Comparison of ENCODE assay signal across 7 cellular contexts in the genomic region with DNA sequence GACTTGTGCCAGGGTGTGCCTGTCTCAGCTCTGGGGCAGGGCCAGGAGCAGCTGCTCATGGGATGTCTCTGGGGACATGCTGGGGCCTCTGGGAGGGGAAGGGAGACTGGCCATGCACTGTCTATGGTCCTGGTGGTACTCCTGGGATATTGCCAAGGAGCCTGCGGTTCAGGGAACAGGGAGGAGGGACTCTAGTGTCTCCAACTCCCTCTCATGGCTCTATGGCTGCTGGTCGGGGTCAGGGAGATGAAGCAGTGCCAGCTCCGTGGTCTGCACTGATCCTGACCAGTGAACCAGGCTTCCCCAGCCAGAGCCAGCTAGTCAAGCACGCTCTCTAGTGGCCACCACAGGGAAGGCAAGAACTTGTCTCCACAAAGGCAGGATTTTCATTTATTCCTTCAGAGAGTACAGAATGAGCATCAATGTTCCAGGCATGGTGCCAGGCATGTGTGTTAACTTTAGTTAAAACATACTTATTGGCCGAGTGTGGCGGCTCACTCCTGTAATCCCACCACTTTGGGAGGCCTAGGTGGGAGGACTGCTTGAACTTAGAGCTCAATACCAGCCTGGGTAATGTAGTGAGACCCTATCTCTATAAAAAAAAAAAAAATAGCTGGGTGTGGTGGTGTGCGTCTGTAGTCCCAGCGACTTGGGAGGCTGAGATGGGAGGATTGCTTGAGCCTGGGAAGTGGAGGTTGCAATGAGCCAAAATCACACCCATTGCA. TPM values are rescaled to one million over a fixed set of nuclear protein-coding genes. Genes with fewer than 3 reads are reported as not detected.
DNase-seq lines count a peak whose midpoint lies in the region; ATAC-seq, FAIRE-seq and TF ChIP-seq lines count a peak whose summit lies in the region.

No MANE protein-coding gene starts in this region.

- no peak overlapping the region for H3K4me3 Mint-ChIP-seq in T-cell

- DNase-seq in GM12892 (ENCODE audit: insufficient read length) (peak; percentile 68), NCI-H187 treated with DMSO at 0.1 percent for 48 hours (lab: John Stamatoyannopoulos, UW) (peak; percentile 28), T-cell (peak in 31 of 34 experiments; percentile 25 to 69 (median 58)), amygdala (lab: John Stamatoyannopoulos, UW) (peak in 51 of 56 donors; percentile 39 to 93 (median 78)), left cardiac atrium (peak; percentile 92), retina (peak; percentile 88)

- CTCF ChIA-PET in T-cell (lab: Charles Lee), result interaction anchor here (0.5 to 6.3 kb wide), 23 partner anchors 8 to 309 kb away, joined by 3 to 64 read pairs (median 5); a partner anchor contains a TSS

- no peaks in the 10 kb centered on the region for H3K9me3 Mint-ChIP-seq in T-cell

- no peak overlapping the region for H3K27ac Mint-ChIP-seq in T-cell

- ATAC-seq in T-cell (replicated peaks in 1 of 4), result peak; percentile 45 to 76 (median 67)
- ATAC-seq in left cardiac atrium, result peak; percentile 82
- ATAC-seq in HG02798 (IDR thresholded peaks at IDR 0.05; ENCODE audit: poor library complexity, unreplicated experiment), result no peak

- TF ChIP-seq POLR2A in GM12892 (IDR thresholded peaks at IDR 0.05; ENCODE audit: low read depth, low read length), result no peak

- POLR2A ChIA-PET in T-cell (lab: Charles Lee), result interaction anchor here (0.5 to 1.5 kb wide), 4 partner anchors 20 to 134 kb away, joined by 3 to 6 read pairs (median 4); a partner anchor contains a TSS

- no peaks in the 10 kb centered on the region for H3K4me1 Mint-ChIP-seq in T-cell

- intact Hi-C loops in left cardiac atrium (cut with DNase I), result loop anchor here (2.0 to 5.0 kb wide), 5 partner anchors 49 to 151 kb away; no protein-coding TSS in a partner anchor

- no peaks in the 10 kb centered on the region for H3K36me3 Mint-ChIP-seq in T-cell

- H3K27me3 Mint-ChIP-seq in T-cell, result peaks cover 0 to 4% of the 10 kb centered on the region in 2 donors

- peak; percentile 87 for FAIRE-seq in GM12892 (lab: Jason Lieb, UNC)

RNA-seq across cellular contexts. Expression of a gene that starts 2.5 kb away (rescaled TPM):
- polyA plus RNA-seq in GM12892 (2012; ENCODE audit: missing spikeins), result 1.1 TPM
- total RNA-seq in T-cell (under 1 TPM in 3 of 5 donors, not detected in 2; 0.07 to 0.23 (median 0.13) TPM), left cardiac atrium (1 to 10 TPM; 3.4 to 3.9 TPM)

RNA-seq across cellular contexts. Expression of a gene that starts 19.8 kb away (rescaled TPM):
- 1,700 TPM for polyA plus RNA-seq in GM12892 (2012; ENCODE audit: missing spikeins)
- total RNA-seq in T-cell, result 1,000 to 10,000 TPM in 2 of 5 donors, 100 to 1,000 TPM in 3; 575 to 1,574 (median 654) TPM
- 1,000 to 10,000 TPM; 2,726 to 3,432 TPM for total RNA-seq in left cardiac atrium

RNA-seq across cellular contexts. Expression of a gene that starts 30.3 kb away (rescaled TPM):
- not detected for polyA plus RNA-seq in GM12892 (2012; ENCODE audit: missing spikeins)
- total RNA-seq in T-cell (under 1 TPM in 2 of 5 donors, not detected in 3; 0.12 to 0.28 TPM), left cardiac atrium (10 to 100 TPM; 17.3 to 21.8 TPM)

RNA-seq across cellular contexts. Expression of a gene that starts 56.3 kb away (rescaled TPM):
- polyA plus RNA-seq in GM12892 (2012; ENCODE audit: missing spikeins), result 3.9 TPM
- total RNA-seq in T-cell, result 10 to 100 TPM in 3 of 5 donors, 1 to 10 TPM in 2; 6.5 to 17.1 (median 10.5) TPM
- total RNA-seq in left cardiac atrium, result 10 to 100 TPM; 70.5 to 90.6 TPM

Comparison
In these comparisons a context has a peak if more than half of its experiments do, and no peak if none do; other contexts are left out.
1. DNase-seq: peak in every context shown above with its lines; median percentile 92 in left cardiac atrium; 88 in retina; 78 in amygdala; 68 in GM12892; 58 in T-cell; 28 in NCI-H187 treated with DMSO at 0.1 percent for 48 hours.
2. RNA of a gene that starts 30.3 kb away (total RNA-seq): 17.3 to 21.8 TPM in left cardiac atrium; 0.12 to 0.28 TPM in T-cell; every median in the first group is over 10 times any median in the second.